22 cellular contexts compared by ENCODE assay signal in genomic region chr2:149899390-149899789, GRCh38.
"Had no signal": no experiment of that assay in that cellular context is flagged by ENCODE, and none has a peak within 500 bp of the region (broad histone marks: within the 10 kb centered on the region; RNA-seq: fewer than 3 reads in every experiment).

No MANE protein-coding gene starts in this region.

- H3K27me3 Mint-ChIP-seq: memory B cell; natural killer cell treated with Interleukin-12 subunit alpha and Interleukin-12 subunit beta and Interleukin-15 and Interleukin-18, amount 100 ng/mL, for 72 hours; progenitor cell of endocrine pancreas had no signal

- H3K4me1 Mint-ChIP-seq: immature natural killer cell, memory B cell had no signal

- ATAC-seq: heart left ventricle; left cardiac atrium; lower lobe of right lung; natural killer cell treated with Interleukin-12 subunit alpha and Interleukin-12 subunit beta and Interleukin-15 and Interleukin-18, amount 100 ng/mL, for 72 hours; pancreas; right cardiac atrium had no signal

- H3K4me1 ChIP-seq: heart left ventricle, left ventricle myocardium inferior, lower lobe of right lung, pancreas had no signal

- H3K4me3 ChIP-seq: dorsolateral prefrontal cortex, heart left ventricle, left ventricle myocardium inferior, lower lobe of right lung, pancreas had no signal

- H3K9me3 Mint-ChIP-seq: memory B cell had no signal

- H3K27me3 ChIP-seq: heart left ventricle, pancreas had no signal

- H3K27ac Mint-ChIP-seq: immature natural killer cell; memory B cell; natural killer cell treated with Interleukin-12 subunit alpha and Interleukin-12 subunit beta and Interleukin-15 and Interleukin-18, amount 100 ng/mL, for 72 hours; progenitor cell of endocrine pancreas had no signal

- H3K9me3 ChIP-seq: heart left ventricle, left ventricle myocardium inferior, lower lobe of right lung, pancreas had no signal

- DNase-seq: cortex of kidney; dorsolateral prefrontal cortex; effector CD8-positive, alpha-beta T cell; foreskin melanocyte; heart left ventricle; hypothalamus; immature natural killer cell; kidney; left cardiac atrium; left ventricle myocardium inferior; lower lobe of right lung; midbrain; occipital lobe; pancreas; right cardiac atrium; small intestine; stimulated activated CD4-positive, alpha-beta T cell treated with anti-CD3 and anti-CD28 coated beads, Interleukin-2, amount 100 ng/mL, for 48 hours; stimulated activated naive CD4-positive, alpha-beta T cell treated with Interleukin-2 at 50 U/mL for 16 hours; trophoblast cell had no signal

- H3K4me3 Mint-ChIP-seq: immature natural killer cell; memory B cell; natural killer cell treated with Interleukin-12 subunit alpha and Interleukin-12 subunit beta and Interleukin-15 and Interleukin-18, amount 100 ng/mL, for 72 hours had no signal

- H3K27ac ChIP-seq: dorsolateral prefrontal cortex, heart left ventricle, left ventricle myocardium inferior, lower lobe of right lung, pancreas had no signal

- FAIRE-seq: kidney, pancreas, small intestine had no signal

- H3K36me3 ChIP-seq: heart left ventricle, left ventricle myocardium inferior, lower lobe of right lung, pancreas had no signal

- H3K36me3 Mint-ChIP-seq: immature natural killer cell; memory B cell; natural killer cell treated with Interleukin-12 subunit alpha and Interleukin-12 subunit beta and Interleukin-15 and Interleukin-18, amount 100 ng/mL, for 72 hours had no signal
